In the genomic region with DNA sequence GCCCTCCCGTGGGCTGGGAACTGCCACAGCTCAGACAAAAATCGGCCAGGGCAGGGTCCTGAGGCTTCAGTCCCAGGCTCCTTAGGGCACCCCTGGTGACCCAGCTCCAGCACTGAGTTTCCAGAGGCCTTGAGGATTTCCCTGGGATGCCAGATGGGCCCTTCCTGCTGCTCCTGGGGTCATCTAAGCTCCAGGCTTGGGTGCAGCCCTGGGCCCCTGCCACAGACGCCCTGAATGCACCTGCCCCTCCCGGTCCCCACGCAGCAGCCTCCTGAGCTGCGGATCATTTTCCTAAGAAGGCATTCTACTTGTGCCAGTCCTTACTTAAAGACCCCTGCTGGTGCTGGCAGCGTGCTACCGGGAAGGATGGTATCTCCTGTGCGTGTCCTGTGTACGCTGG, we compare ENCODE assay signal across 1 cellular context.
TF ChIP-seq lines count a peak whose summit lies in the region.

No MANE protein-coding gene starts in this region.

TF ChIP-seq in HepG2, 621 proteins besides CTCF, POLR2A, EP300 and RAD21:
- TF ChIP-seq HOXA3 (CRISPR knock-in tag; IDR thresholded peaks at IDR 0.05) (no peak), AGO2 (optimal IDR thresholded peaks at IDR 0.05; ENCODE audit: low read depth, low read length) (peak; percentile 26), ZNF598 (CRISPR knock-in tag; IDR thresholded peaks at IDR 0.05; ENCODE audit: borderline replicate concordance) (no peak), FOXA1 (IDR thresholded peaks at IDR 0.05) (no peak), FOXA1 (CRISPR knock-in tag; IDR thresholded peaks at IDR 0.05) (no peak), SALL2 (CRISPR knock-in tag; IDR thresholded peaks at IDR 0.05) (no peak), SATB2 (CRISPR knock-in tag; IDR thresholded peaks at IDR 0.05) (no peak)
- TF ChIP-seq, protein P1, sequence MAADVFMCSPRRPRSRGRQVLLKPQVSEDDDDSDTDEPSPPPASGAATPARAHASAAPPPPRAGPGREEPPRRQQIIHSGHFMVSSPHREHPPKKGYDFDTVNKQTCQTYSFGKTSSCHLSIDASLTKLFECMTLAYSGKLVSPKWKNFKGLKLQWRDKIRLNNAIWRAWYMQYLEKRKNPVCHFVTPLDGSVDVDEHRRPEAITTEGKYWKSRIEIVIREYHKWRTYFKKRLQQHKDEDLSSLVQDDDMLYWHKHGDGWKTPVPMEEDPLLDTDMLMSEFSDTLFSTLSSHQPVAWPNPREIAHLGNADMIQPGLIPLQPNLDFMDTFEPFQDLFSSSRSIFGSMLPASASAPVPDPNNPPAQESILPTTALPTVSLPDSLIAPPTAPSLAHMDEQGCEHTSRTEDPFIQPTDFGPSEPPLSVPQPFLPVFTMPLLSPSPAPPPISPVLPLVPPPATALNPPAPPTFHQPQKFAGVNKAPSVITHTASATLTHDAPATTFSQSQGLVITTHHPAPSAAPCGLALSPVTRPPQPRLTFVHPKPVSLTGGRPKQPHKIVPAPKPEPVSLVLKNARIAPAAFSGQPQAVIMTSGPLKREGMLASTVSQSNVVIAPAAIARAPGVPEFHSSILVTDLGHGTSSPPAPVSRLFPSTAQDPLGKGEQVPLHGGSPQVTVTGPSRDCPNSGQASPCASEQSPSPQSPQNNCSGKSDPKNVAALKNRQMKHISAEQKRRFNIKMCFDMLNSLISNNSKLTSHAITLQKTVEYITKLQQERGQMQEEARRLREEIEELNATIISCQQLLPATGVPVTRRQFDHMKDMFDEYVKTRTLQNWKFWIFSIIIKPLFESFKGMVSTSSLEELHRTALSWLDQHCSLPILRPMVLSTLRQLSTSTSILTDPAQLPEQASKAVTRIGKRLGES (CRISPR knock-in tag; IDR thresholded peaks at IDR 0.05; ENCODE audit: borderline replicate concordance), result no peak
- TF ChIP-seq, protein P2, sequence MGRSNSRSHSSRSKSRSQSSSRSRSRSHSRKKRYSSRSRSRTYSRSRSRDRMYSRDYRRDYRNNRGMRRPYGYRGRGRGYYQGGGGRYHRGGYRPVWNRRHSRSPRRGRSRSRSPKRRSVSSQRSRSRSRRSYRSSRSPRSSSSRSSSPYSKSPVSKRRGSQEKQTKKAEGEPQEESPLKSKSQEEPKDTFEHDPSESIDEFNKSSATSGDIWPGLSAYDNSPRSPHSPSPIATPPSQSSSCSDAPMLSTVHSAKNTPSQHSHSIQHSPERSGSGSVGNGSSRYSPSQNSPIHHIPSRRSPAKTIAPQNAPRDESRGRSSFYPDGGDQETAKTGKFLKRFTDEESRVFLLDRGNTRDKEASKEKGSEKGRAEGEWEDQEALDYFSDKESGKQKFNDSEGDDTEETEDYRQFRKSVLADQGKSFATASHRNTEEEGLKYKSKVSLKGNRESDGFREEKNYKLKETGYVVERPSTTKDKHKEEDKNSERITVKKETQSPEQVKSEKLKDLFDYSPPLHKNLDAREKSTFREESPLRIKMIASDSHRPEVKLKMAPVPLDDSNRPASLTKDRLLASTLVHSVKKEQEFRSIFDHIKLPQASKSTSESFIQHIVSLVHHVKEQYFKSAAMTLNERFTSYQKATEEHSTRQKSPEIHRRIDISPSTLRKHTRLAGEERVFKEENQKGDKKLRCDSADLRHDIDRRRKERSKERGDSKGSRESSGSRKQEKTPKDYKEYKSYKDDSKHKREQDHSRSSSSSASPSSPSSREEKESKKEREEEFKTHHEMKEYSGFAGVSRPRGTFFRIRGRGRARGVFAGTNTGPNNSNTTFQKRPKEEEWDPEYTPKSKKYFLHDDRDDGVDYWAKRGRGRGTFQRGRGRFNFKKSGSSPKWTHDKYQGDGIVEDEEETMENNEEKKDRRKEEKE (IDR thresholded peaks at IDR 0.05), result no peak
